ENCODE assay signal across 24 cellular contexts in the genomic region with DNA sequence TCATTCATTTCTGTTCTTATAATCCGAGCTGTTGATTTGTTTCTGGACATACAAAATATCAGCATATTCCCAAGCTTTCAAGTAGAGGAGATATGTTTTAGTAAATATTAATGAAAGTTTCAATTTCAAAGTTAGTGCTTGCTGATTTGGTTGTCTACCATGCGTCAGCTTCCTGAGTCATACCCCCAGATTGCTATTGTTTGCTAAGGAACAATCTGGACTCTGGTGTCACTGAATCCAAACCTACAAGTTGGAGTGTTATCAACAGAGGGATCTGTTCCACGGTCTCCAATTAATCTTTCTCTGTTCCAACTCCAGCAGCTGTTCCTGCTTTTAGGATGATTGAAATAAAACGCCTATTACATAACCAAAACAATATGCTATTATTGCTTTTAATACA.
DNase-seq lines count a peak whose midpoint lies in the region; ATAC-seq and TF ChIP-seq lines count a peak whose summit lies in the region.
"Had no signal": no experiment of that assay in that cellular context is flagged by ENCODE, and none has a peak within 500 bp of the region (broad histone marks: within the 10 kb centered on the region; RNA-seq: fewer than 3 reads in every experiment).

No MANE protein-coding gene starts in this region.

- no peaks in the 10 kb centered on the region for H3K9me3 ChIP-seq in PC-3 (ENCODE audit: low read length)
- H3K9me3 ChIP-seq in fibroblast of lung (ENCODE audit: control insufficient read depth, insufficient read depth, low read depth, low read length) = no peaks in the 10 kb centered on the region
- H3K9me3 ChIP-seq in breast epithelium = peaks cover 0 to 10% of the 10 kb centered on the region in 2 donors

- no peak for TF ChIP-seq CTCF in PC-3 (conservative IDR thresholded peaks at IDR 0.05; ENCODE audit: low read depth, low read length)
- no peak for TF ChIP-seq CTCF in fibroblast of lung (conservative IDR thresholded peaks at IDR 0.05 in 1 of 2, IDR thresholded peaks at IDR 0.05 in 1 of 2; ENCODE audit: low read depth in 1 of 2, low read length in 2 of 2)
- TF ChIP-seq CTCF in breast epithelium (IDR thresholded peaks at IDR 0.05) = no peak

- no peaks in the 10 kb centered on the region for H3F3A ChIP-seq in PC-3 (ENCODE audit: low read length, unreplicated experiment)

- H3K4me1 ChIP-seq in PC-3 (ENCODE audit: insufficient read depth, low read length) (peaks cover 17% of the 10 kb centered on the region), fibroblast of lung (ENCODE audit: control insufficient read depth, extremely low read depth, insufficient read depth, low read length) (no peaks in the 10 kb centered on the region), breast epithelium (no peaks in the 10 kb centered on the region)

- DNase-seq in AG08395 (ENCODE audit: low spot score) (peak; percentile 36), ELR (ENCODE audit: low read depth) (peak; percentile 33), PC-3 (peak; percentile 66), fibroblast of lung (ENCODE audit: low read depth in 2 of 2) (peak; percentile 42 to 47), breast epithelium (ENCODE audit: low spot score in 2 of 2) (no peak)
- DNase-seq in stimulated activated CD4-positive, alpha-beta T cell treated with anti-CD3 and anti-CD28 coated beads, Interleukin-4, amount 100 ng/mL, for 1 hour = no peak
- no peak for DNase-seq in stimulated activated CD4-positive, alpha-beta T cell treated with anti-CD3 and anti-CD28 coated beads, Interleukin-2, amount 100 ng/mL, for 24 hours
- DNase-seq: Calu3; CD8-positive, alpha-beta memory T cell; DMS153; GF-D8; KBM-7; MV-4-11; NCI-H1105 treated with DMSO at 0.1 percent for 48 hours; NCI-H1694; NCI-H2081; NCI-H446; NCI-H526; SHP77 treated with DMSO at 0.1 percent for 48 hours; SW 1271 had no signal

- H3K27me3 ChIP-seq in PC-3 (ENCODE audit: low read length) (no peaks in the 10 kb centered on the region), fibroblast of lung (ENCODE audit: control insufficient read depth, insufficient read depth, low read length) (no peaks in the 10 kb centered on the region), breast epithelium (peaks cover 0 to 5% of the 10 kb centered on the region in 2 donors)

- H3K36me3 ChIP-seq in PC-3 (ENCODE audit: low read depth, low read length) = no peaks in the 10 kb centered on the region
- no peaks in the 10 kb centered on the region for H3K36me3 ChIP-seq in fibroblast of lung (ENCODE audit: control insufficient read depth, insufficient read depth, low read length)
- no peaks in the 10 kb centered on the region for H3K36me3 ChIP-seq in breast epithelium

- BruUV-seq in PC-3 (replicated peaks; lab: Mats Ljungman, UMichigan) = no TSS peak

- H4K20me1 ChIP-seq in PC-3 (ENCODE audit: low read length) (no peaks in the 10 kb centered on the region), fibroblast of lung (ENCODE audit: control insufficient read depth, extremely low read depth, insufficient read depth, low read length) (no peaks in the 10 kb centered on the region)

- no peak overlapping the region for H3K9ac ChIP-seq in PC-3 (ENCODE audit: low read length)
- no peak overlapping the region for H3K9ac ChIP-seq in fibroblast of lung (ENCODE audit: insufficient read depth, low read length)

- H3K4me3 ChIP-seq in PC-3 (ENCODE audit: low read length) (no peak overlapping the region), fibroblast of lung (replicated peaks in 1 of 4; ENCODE audit: control extremely low read depth in 1 of 4, insufficient read depth in 1 of 4, low read depth in 3 of 4, low read length in 4 of 4) (no peak overlapping the region), breast epithelium (no peak overlapping the region)
- H3K4me3 ChIP-seq: SK-N-MC had no signal

- H3K27ac ChIP-seq in PC-3 (ENCODE audit: low read length) = peak overlapping the region; percentile 19
- H3K27ac ChIP-seq in fibroblast of lung (ENCODE audit: insufficient read depth, low read length) = no peak overlapping the region
- no peak overlapping the region for H3K27ac ChIP-seq in breast epithelium
- H3K27ac ChIP-seq: C4-2B, RWPE1, SK-N-MC had no signal

- CTCF ChIA-PET in PC-3 (lab: Charles Lee) = no interaction called here

- no peak overlapping the region for H2AFZ ChIP-seq in PC-3 (ENCODE audit: low read length)
- H2AFZ ChIP-seq in fibroblast of lung (ENCODE audit: low read length) = no peak overlapping the region

- intact Hi-C loops in PC-3 (cut with micrococcal nuclease) (no loop called here), breast epithelium (cut with DNase I; ENCODE audit: low total_unique reads) (no loop called here)

- ATAC-seq in PC-3 = peak; percentile 87
- no peak for ATAC-seq in GM21367 (IDR thresholded peaks at IDR 0.05; ENCODE audit: unreplicated experiment)

- no peaks in the 10 kb centered on the region for H3K9me2 ChIP-seq in PC-3 (replicated peaks; ENCODE audit: low read length)

- no peaks in the 10 kb centered on the region for H3K79me2 ChIP-seq in PC-3 (ENCODE audit: low read length)
- H3K79me2 ChIP-seq in fibroblast of lung (ENCODE audit: control insufficient read depth, insufficient read depth, low read length) = no peaks in the 10 kb centered on the region

- POLR2A ChIA-PET in PC-3 (lab: Charles Lee; ENCODE audit: unreplicated experiment) = no interaction called here

- H3K4me2 ChIP-seq in PC-3 (ENCODE audit: low read length) (peak overlapping the region; percentile 43), fibroblast of lung (ENCODE audit: extremely low read depth, insufficient read depth, low read length) (no peak overlapping the region)

- no peak for TF ChIP-seq POLR2A in breast epithelium (IDR thresholded peaks at IDR 0.05)

Comparison
In these comparisons a context has a peak if more than half of its experiments do, and no peak if none do; other contexts are left out.
1. DNase-seq: peak in AG08395 (single experiment), ELR (single experiment), PC-3 (single experiment) and fibroblast of lung (2 of 2); none in stimulated activated CD4-positive, alpha-beta T cell treated with anti-CD3 and anti-CD28 coated beads, Interleukin-4, amount 100 ng/mL, for 1 hour (single experiment), stimulated activated CD4-positive, alpha-beta T cell treated with anti-CD3 and anti-CD28 coated beads, Interleukin-2, amount 100 ng/mL, for 24 hours (0 of 2) and breast epithelium (0 of 2).